35 cellular contexts compared by ENCODE assay signal in the genomic region with DNA sequence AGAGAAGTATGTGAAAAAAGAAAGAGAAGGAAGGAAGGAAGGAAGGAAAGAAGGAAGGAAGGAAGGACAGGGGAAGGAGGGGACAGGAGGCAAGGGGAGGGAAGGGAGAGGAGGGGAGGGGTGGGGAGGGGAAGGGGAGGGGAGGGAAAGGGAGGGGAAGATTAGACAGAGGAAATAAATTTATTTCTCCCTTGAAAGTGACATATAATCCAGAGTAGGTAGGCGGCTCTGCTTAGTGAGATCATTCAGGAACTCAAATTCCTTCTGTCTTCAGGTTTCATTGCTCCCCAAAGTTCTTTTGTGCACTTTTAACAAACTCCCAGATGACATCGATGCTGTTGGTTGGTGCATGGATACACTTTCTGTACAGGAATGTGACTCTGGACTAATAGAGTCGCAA.
"Had no signal": no experiment of that assay in that cellular context is flagged by ENCODE, and none has a peak within 500 bp of the region (broad histone marks: within the 10 kb centered on the region; RNA-seq: fewer than 3 reads in every experiment).

No MANE protein-coding gene starts in this region.

- H3K9me3 ChIP-seq: MG63 had no signal

- H3K36me3 ChIP-seq: MG63 had no signal

- H3K27me3 ChIP-seq: MG63 had no signal

- H3K4me3 ChIP-seq: MG63 had no signal

- DNase-seq: Karpas-422, Kasumi-1, MG63, MM.1S, MV-4-11, NCI-H1048, NCI-H1092, NCI-H1092 treated with DMSO at 0.1 percent for 48 hours, NCI-H1105, NCI-H1105 treated with DMSO at 0.1 percent for 48 hours, NCI-H1417, NCI-H1417 treated with DMSO at 0.1 percent for 48 hours, NCI-H1436, NCI-H1436 treated with DMSO at 0.1 percent for 48 hours, NCI-H146, NCI-H1694, NCI-H1694 treated with DMSO at 0.1 percent for 48 hours, NCI-H187, NCI-H187 treated with DMSO at 0.1 percent for 48 hours, NCI-H1930, NCI-H2029, NCI-H2029 treated with DMSO at 0.1 percent for 48 hours, NCI-H2081, NCI-H2081 treated with DMSO at 0.1 percent for 48 hours, NCI-H2107, NCI-H2171, NCI-H2171 treated with DMSO at 0.1 percent for 48 hours, NCI-H2227 treated with DMSO at 0.1 percent for 48 hours, NCI-H226, NCI-H345, NCI-H446, NCI-H446 treated with DMSO at 0.1 percent for 48 hours, NCI-H510A, NCI-H510A treated with DMSO at 0.1 percent for 48 hours, NCI-H524 had no signal
